In the genomic region with DNA sequence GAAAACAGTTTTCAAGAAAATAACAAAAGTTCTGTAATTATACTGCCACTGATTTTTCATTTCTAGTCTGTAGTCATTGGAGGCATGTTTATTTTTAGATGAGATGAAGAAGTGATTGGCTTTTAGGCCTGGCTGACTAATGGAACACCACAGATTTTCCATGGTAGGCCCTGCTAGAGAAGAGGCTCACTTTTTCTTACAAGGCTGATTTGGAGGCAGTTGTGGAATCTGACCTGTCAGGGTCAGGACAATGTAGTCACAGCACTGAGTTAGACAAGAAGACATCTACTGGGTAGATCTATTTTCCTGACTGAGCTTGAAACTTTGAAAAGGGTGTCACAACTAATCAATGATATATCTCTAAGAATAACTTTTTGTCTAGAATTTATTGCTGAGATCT, we compare ENCODE assay signal across 21 cellular contexts. TPM values are rescaled to one million over a fixed set of nuclear protein-coding genes. Genes with fewer than 3 reads are reported as not detected.
DNase-seq lines count a peak whose midpoint lies in the region; ATAC-seq and TF ChIP-seq lines count a peak whose summit lies in the region.
"Had no signal": no experiment of that assay in that cellular context is flagged by ENCODE, and none has a peak within 500 bp of the region (broad histone marks: within the 10 kb centered on the region; RNA-seq: fewer than 3 reads in every experiment).

No MANE protein-coding gene starts in this region.

- H3K27me3 ChIP-seq in gastrocnemius medialis: no peaks in the 10 kb centered on the region

- no peak overlapping the region for H3K4me3 ChIP-seq in gastrocnemius medialis
- H3K4me3 ChIP-seq: lower lobe of right lung, prostate gland had no signal

- TF ChIP-seq CTCF in HFFc6 (IDR thresholded peaks at IDR 0.05): no peak
- no peak for TF ChIP-seq CTCF in gastrocnemius medialis (IDR thresholded peaks at IDR 0.05 in 4 of 5, conservative IDR thresholded peaks at IDR 0.05 in 1 of 5)

- H3K27ac ChIP-seq in caudate nucleus (ENCODE audit: low read depth, low read length): peak overlapping the region; percentile 2
- H3K27ac ChIP-seq in gastrocnemius medialis: peak overlapping the region in 3 of 4 donors; percentile 9 to 20 (median 17)
- H3K27ac ChIP-seq: KMS-11, lower lobe of right lung, prostate gland had no signal

- peak overlapping the region; percentile 82 for H3K27ac Mint-ChIP-seq in activated T-cell treated with anti-CD3 and anti-CD28 coated beads, Interleukin-2, amount 50 U/mL, for 24 hours
- peak overlapping the region; percentile 33; the same call in 1 of the 2 replicates for H3K27ac Mint-ChIP-seq in HFFc6

- H3K36me3 Mint-ChIP-seq in activated T-cell treated with anti-CD3 and anti-CD28 coated beads, Interleukin-2, amount 50 U/mL, for 24 hours (ENCODE audit: low read depth): peaks cover 100% of the 10 kb centered on the region
- H3K36me3 Mint-ChIP-seq in HFFc6 (ENCODE audit: low read depth): peaks cover 80% of the 10 kb centered on the region

- H3K27me3 Mint-ChIP-seq in activated T-cell treated with anti-CD3 and anti-CD28 coated beads, Interleukin-2, amount 50 U/mL, for 24 hours: no peaks in the 10 kb centered on the region
- H3K27me3 Mint-ChIP-seq in HFFc6 (ENCODE audit: insufficient read depth): peaks cover 1% of the 10 kb centered on the region; the same call in 1 of the 2 replicates
- H3K27me3 Mint-ChIP-seq: naive B cell had no signal

- in situ Hi-C loops in gastrocnemius medialis (cut with MboI; ENCODE audit: low sequenced_read_pairs in 4 of 4): no loop called here

- H3K9me3 ChIP-seq in gastrocnemius medialis: no peaks in the 10 kb centered on the region
- H3K9me3 ChIP-seq: lower lobe of right lung, prostate gland had no signal

- intact Hi-C loops in gastrocnemius medialis (cut with DNase I; ENCODE audit: low total_unique reads): no loop called here

- peaks cover 0 to 81% of the 10 kb centered on the region in 2 donors for H3K36me3 ChIP-seq in gastrocnemius medialis

- no peak for TF ChIP-seq POLR2A in gastrocnemius medialis (IDR thresholded peaks at IDR 0.05)

- H3K9me3 Mint-ChIP-seq in activated T-cell treated with anti-CD3 and anti-CD28 coated beads, Interleukin-2, amount 50 U/mL, for 24 hours: no peaks in the 10 kb centered on the region
- H3K9me3 Mint-ChIP-seq in HFFc6: no peaks in the 10 kb centered on the region
- H3K9me3 Mint-ChIP-seq: CD14-positive monocyte; naive B cell; T-helper 2 cell treated with Interferon-gamma antibody and Interleukin-4, amounts not matched to agents 5 μg/mL and 100 μg/mL, for 36 hours had no signal

- peaks cover 61% of the 10 kb centered on the region for H3K4me1 Mint-ChIP-seq in activated T-cell treated with anti-CD3 and anti-CD28 coated beads, Interleukin-2, amount 50 U/mL, for 24 hours (ENCODE audit: low read depth)
- peaks cover 33% of the 10 kb centered on the region for H3K4me1 Mint-ChIP-seq in HFFc6 (ENCODE audit: low read depth)
- H3K4me1 Mint-ChIP-seq: CD14-positive monocyte had no signal

- no peak overlapping the region for H3K4me3 Mint-ChIP-seq in activated T-cell treated with anti-CD3 and anti-CD28 coated beads, Interleukin-2, amount 50 U/mL, for 24 hours
- no peak overlapping the region for H3K4me3 Mint-ChIP-seq in HFFc6
- H3K4me3 Mint-ChIP-seq: CD14-positive monocyte; naive B cell; T-helper 2 cell treated with Interferon-gamma antibody and Interleukin-4, amounts not matched to agents 5 μg/mL and 100 μg/mL, for 36 hours had no signal

- peaks cover 8 to 23% of the 10 kb centered on the region in 2 donors for H3K4me1 ChIP-seq in gastrocnemius medialis
- H3K4me1 ChIP-seq: prostate gland had no signal

- ATAC-seq in gastrocnemius medialis: no peak
- ATAC-seq: lower lobe of right lung had no signal

- no peak for DNase-seq in activated T-cell treated with anti-CD3 and anti-CD28 coated beads, Interleukin-2, amount 50 U/mL, for 24 hours
- DNase-seq in activated T-cell treated with anti-CD3 and anti-CD28 coated beads for 4 hours (no peak), HFFc6 (peak; percentile 40), caudate nucleus (lab: John Stamatoyannopoulos, UW) (no peak), gastrocnemius medialis (no peak), NCI-H2171 treated with DMSO at 0.1 percent for 48 hours (lab: John Stamatoyannopoulos, UW) (no peak), EL (no peak), SHP77 treated with DMSO at 0.1 percent for 48 hours (lab: John Stamatoyannopoulos, UW) (no peak)
- DNase-seq: ACHN, islet precursor cell, lower lobe of right lung, naive B cell, NCI-H1092 treated with DMSO at 0.1 percent for 48 hours, NCI-H2107, NCI-H524 treated with DMSO at 0.1 percent for 48 hours, SHP77, small intestine had no signal

RNA-seq across cellular contexts. Expression of gene KDM3A, which starts 43.9 kb away (rescaled TPM):
- total RNA-seq in HFFc6 (2021; fragmentation: NEBNext Ultra II Directional; extraction: Animal tissue kit (Norgen Biotek cat#: 25700)): 10 to 100 TPM; 17.6 to 25.1 (median 21.3) TPM
- 10 to 100 TPM; 20.7 to 36.8 (median 26.1) TPM for total RNA-seq in gastrocnemius medialis
